ENCODE assay signal across 13 cellular contexts in the genomic region with DNA sequence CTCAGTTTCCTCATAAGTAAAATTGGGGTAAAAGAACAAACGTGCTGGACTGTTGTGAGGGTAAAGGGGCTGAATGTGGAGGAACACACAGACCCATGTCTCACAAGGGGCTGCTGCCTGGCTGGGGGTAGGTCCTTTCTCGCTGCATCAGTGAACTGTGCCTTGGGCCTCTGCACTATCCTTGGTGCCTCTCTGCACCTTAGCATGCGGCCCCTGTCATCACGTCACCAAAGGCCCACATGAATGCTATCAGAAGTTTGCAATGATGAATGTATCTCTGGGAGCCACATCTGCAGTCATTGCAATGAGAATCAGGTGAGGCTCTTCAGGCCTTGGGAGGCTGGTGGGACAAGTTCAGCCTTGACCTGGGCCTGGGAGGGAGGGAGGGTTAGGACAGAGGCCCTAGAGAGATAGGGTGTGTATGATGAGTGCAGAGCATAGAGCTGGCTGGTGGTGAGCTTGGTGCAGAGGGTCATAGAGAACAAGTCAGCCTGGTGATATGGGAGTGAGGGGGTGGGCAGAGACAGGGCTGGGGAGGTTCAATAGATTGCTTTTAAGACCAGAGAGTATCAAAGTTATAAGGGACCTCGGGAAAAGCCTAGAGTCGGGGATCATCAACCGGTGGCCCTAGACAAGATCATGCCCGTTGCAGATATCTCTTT.
DNase-seq lines count a peak whose midpoint lies in the region; ATAC-seq and TF ChIP-seq lines count a peak whose summit lies in the region.
"Had no signal": no experiment of that assay in that cellular context is flagged by ENCODE, and none has a peak within 500 bp of the region (broad histone marks: within the 10 kb centered on the region; RNA-seq: fewer than 3 reads in every experiment).

No MANE protein-coding gene starts in this region.

- H3K4me1 Mint-ChIP-seq in stimulated activated memory B cell treated with anti-CD40 and anti-IgM and Interleukin-4, amounts not matched to agents 10 μg/mL and 1 μg/mL and 100 μg/mL, for 72 hours, result no peaks in the 10 kb centered on the region
- H3K4me1 Mint-ChIP-seq: B cell had no signal

- peak; percentile 23 for DNase-seq in RWPE2 (ENCODE audit: low spot score)
- DNase-seq in activated CD8-positive, alpha-beta memory T cell treated with anti-CD3 and anti-CD28 coated beads, Interleukin-2, amount 50 U/mL, for 48 hours, result peak; percentile 3
- DNase-seq in mesenteric fat pad (ENCODE audit: low spot score), result peak; percentile 39
- DNase-seq in dermis blood vessel endothelial cell, result no peak
- DNase-seq in GM03348 (ENCODE audit: low spot score), result no peak
- DNase-seq: MM.1S, NCI-H1105 treated with DMSO at 0.1 percent for 48 hours, NCI-H187 had no signal

- H3K4me3 Mint-ChIP-seq in stimulated activated memory B cell treated with anti-CD40 and anti-IgM and Interleukin-4, amounts not matched to agents 10 μg/mL and 1 μg/mL and 100 μg/mL, for 72 hours, result no peak overlapping the region
- H3K4me3 Mint-ChIP-seq: B cell; CD8-positive, alpha-beta T cell had no signal

- H3K27me3 Mint-ChIP-seq in stimulated activated memory B cell treated with anti-CD40 and anti-IgM and Interleukin-4, amounts not matched to agents 10 μg/mL and 1 μg/mL and 100 μg/mL, for 72 hours, result peaks cover 19% of the 10 kb centered on the region

- no peak for TF ChIP-seq CTCF in RWPE2 (IDR thresholded peaks at IDR 0.05; ENCODE audit: poor library complexity, severe bottlenecking)

- no peaks in the 10 kb centered on the region for H3K36me3 ChIP-seq in RWPE2 (ENCODE audit: low read depth)

- ATAC-seq in RWPE2 (ENCODE audit: low read depth), result no peak
- peak; percentile 44 for ATAC-seq in stimulated activated memory B cell treated with anti-CD40 and anti-IgM and Interleukin-4, amounts not matched to agents 10 μg/mL and 1 μg/mL and 100 μg/mL, for 72 hours
- no peak for ATAC-seq in HG02938 (IDR thresholded peaks at IDR 0.05; ENCODE audit: unreplicated experiment)
- ATAC-seq in GM21825 (IDR thresholded peaks at IDR 0.05; ENCODE audit: unreplicated experiment), result no peak
- ATAC-seq: CD8-positive, alpha-beta T cell had no signal

- H3K27ac Mint-ChIP-seq in stimulated activated memory B cell treated with anti-CD40 and anti-IgM and Interleukin-4, amounts not matched to agents 10 μg/mL and 1 μg/mL and 100 μg/mL, for 72 hours, result no peak overlapping the region
- H3K27ac Mint-ChIP-seq: B cell; CD8-positive, alpha-beta T cell had no signal

- H3K4me1 ChIP-seq in RWPE2 (ENCODE audit: insufficient read depth, poor library complexity, severe bottlenecking), result no peaks in the 10 kb centered on the region

- no peaks in the 10 kb centered on the region for H3K9me3 Mint-ChIP-seq in stimulated activated memory B cell treated with anti-CD40 and anti-IgM and Interleukin-4, amounts not matched to agents 10 μg/mL and 1 μg/mL and 100 μg/mL, for 72 hours
- H3K9me3 Mint-ChIP-seq: CD8-positive, alpha-beta T cell had no signal

- H3K27me3 ChIP-seq in RWPE2 (ENCODE audit: insufficient read depth, poor library complexity, severe bottlenecking), result peaks cover 18% of the 10 kb centered on the region

- no peaks in the 10 kb centered on the region for H3K36me3 Mint-ChIP-seq in stimulated activated memory B cell treated with anti-CD40 and anti-IgM and Interleukin-4, amounts not matched to agents 10 μg/mL and 1 μg/mL and 100 μg/mL, for 72 hours
- H3K36me3 Mint-ChIP-seq: CD8-positive, alpha-beta T cell had no signal

- H3K27ac ChIP-seq in RWPE2 (ENCODE audit: poor library complexity, severe bottlenecking), result no peak overlapping the region

- H3K9me3 ChIP-seq in RWPE2 (ENCODE audit: severe bottlenecking), result no peaks in the 10 kb centered on the region

- H3K4me3 ChIP-seq in RWPE2 (ENCODE audit: severe bottlenecking), result no peak overlapping the region

Comparison
In these comparisons a context has a peak if more than half of its experiments do, and no peak if none do; other contexts are left out.
1. DNase-seq: peak in RWPE2 (single experiment), activated CD8-positive, alpha-beta memory T cell treated with anti-CD3 and anti-CD28 coated beads, Interleukin-2, amount 50 U/mL, for 48 hours (single experiment) and mesenteric fat pad (single experiment); none in dermis blood vessel endothelial cell (single experiment) and GM03348 (single experiment).